In the genomic region with DNA sequence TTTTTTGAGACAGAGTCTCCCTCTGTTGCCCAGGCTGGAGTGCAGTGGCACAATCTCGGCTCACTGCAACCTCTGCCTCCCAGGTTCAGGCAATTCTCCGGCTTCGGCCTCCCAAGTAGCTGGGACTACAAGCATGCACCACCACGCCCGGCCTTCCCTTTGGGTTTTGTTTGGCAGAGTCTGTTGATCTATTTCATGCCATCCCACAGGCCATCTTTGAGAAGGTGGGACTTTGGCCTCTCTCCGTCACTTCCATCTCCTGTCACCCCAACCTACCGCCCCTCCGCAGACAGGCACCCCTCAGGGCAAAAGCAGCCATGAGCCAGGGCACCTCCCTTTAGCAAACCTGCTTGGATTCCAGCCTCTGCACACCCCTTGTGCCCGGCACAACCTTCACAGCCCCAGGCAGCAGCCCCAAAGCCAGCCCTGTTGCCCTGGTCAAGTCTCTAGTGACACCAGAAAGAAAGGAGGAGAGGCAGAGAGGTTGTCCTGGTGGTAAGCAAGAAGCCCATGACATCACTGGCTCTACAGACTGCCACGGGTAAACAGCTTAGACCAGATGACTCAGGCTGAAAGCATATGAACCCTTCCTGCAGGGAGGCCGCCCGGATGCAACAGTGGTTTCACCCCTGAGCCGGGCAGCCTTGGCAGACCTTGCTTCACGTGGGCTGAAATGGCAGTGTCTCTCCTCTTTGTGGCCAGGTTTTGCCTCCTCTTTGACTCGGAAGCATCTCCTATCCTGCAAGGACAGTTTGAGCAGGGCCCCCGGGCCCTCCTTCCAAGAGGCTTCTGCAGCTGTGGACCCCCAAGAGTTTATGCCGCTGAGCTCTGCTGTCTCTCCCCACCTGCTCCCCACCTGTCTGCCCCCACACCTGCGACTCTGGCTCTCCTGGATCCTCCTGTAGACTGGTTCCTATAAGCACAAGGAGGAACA, we compare ENCODE assay signal across 2 cellular contexts.
TF ChIP-seq lines count a peak whose summit lies in the region.

No MANE protein-coding gene starts in this region.

TF ChIP-seq in HCT116, 20 proteins besides CTCF, POLR2A, EP300 and RAD21:
- TF ChIP-seq ZFX (IDR thresholded peaks at IDR 0.05): no peak
- TF ChIP-seq, protein P1, sequence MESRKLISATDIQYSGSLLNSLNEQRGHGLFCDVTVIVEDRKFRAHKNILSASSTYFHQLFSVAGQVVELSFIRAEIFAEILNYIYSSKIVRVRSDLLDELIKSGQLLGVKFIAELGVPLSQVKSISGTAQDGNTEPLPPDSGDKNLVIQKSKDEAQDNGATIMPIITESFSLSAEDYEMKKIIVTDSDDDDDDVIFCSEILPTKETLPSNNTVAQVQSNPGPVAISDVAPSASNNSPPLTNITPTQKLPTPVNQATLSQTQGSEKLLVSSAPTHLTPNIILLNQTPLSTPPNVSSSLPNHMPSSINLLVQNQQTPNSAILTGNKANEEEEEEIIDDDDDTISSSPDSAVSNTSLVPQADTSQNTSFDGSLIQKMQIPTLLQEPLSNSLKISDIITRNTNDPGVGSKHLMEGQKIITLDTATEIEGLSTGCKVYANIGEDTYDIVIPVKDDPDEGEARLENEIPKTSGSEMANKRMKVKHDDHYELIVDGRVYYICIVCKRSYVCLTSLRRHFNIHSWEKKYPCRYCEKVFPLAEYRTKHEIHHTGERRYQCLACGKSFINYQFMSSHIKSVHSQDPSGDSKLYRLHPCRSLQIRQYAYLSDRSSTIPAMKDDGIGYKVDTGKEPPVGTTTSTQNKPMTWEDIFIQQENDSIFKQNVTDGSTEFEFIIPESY (IDR thresholded peaks at IDR 0.05; ENCODE audit: extremely low read depth, insufficient replicate concordance, low read length): no peak
- TF ChIP-seq CBX3 (IDR thresholded peaks at IDR 0.05; ENCODE audit: low read depth): no peak
- TF ChIP-seq, protein P2, sequence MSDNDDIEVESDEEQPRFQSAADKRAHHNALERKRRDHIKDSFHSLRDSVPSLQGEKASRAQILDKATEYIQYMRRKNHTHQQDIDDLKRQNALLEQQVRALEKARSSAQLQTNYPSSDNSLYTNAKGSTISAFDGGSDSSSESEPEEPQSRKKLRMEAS (IDR thresholded peaks at IDR 0.05): peak; percentile 85
- TF ChIP-seq FOSL1 (IDR thresholded peaks at IDR 0.05; ENCODE audit: low read depth): no peak
- no peak for TF ChIP-seq SP1 (IDR thresholded peaks at IDR 0.05; ENCODE audit: low read depth)
- TF ChIP-seq EZH2 (IDR thresholded peaks at IDR 0.05): no peak
- no peak for TF ChIP-seq EGR1 (IDR thresholded peaks at IDR 0.05; ENCODE audit: low read depth)
- TF ChIP-seq, protein P3, sequence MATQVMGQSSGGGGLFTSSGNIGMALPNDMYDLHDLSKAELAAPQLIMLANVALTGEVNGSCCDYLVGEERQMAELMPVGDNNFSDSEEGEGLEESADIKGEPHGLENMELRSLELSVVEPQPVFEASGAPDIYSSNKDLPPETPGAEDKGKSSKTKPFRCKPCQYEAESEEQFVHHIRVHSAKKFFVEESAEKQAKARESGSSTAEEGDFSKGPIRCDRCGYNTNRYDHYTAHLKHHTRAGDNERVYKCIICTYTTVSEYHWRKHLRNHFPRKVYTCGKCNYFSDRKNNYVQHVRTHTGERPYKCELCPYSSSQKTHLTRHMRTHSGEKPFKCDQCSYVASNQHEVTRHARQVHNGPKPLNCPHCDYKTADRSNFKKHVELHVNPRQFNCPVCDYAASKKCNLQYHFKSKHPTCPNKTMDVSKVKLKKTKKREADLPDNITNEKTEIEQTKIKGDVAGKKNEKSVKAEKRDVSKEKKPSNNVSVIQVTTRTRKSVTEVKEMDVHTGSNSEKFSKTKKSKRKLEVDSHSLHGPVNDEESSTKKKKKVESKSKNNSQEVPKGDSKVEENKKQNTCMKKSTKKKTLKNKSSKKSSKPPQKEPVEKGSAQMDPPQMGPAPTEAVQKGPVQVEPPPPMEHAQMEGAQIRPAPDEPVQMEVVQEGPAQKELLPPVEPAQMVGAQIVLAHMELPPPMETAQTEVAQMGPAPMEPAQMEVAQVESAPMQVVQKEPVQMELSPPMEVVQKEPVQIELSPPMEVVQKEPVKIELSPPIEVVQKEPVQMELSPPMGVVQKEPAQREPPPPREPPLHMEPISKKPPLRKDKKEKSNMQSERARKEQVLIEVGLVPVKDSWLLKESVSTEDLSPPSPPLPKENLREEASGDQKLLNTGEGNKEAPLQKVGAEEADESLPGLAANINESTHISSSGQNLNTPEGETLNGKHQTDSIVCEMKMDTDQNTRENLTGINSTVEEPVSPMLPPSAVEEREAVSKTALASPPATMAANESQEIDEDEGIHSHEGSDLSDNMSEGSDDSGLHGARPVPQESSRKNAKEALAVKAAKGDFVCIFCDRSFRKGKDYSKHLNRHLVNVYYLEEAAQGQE (IDR thresholded peaks at IDR 0.05; ENCODE audit: low read depth): no peak
- peak; percentile 8 for TF ChIP-seq TCF7L2 (IDR thresholded peaks at IDR 0.05; ENCODE audit: borderline replicate concordance, extremely low read depth, insufficient read depth, insufficient read length)
- no peak for TF ChIP-seq YY1 (IDR thresholded peaks at IDR 0.05; ENCODE audit: extremely low read depth, insufficient replicate concordance, low read depth, low read length)
- no peak for TF ChIP-seq EZH2phosphoT487 (IDR thresholded peaks at IDR 0.05; ENCODE audit: borderline replicate concordance)
- TF ChIP-seq ELF1 (IDR thresholded peaks at IDR 0.05; ENCODE audit: borderline replicate concordance, low read depth): no peak
- TF ChIP-seq POLR2AphosphoS5 (IDR thresholded peaks at IDR 0.05; ENCODE audit: low read depth, low read length): peak; percentile 53; the same call in 1 of the 2 replicates
- no peak for TF ChIP-seq JUND (IDR thresholded peaks at IDR 0.05)
- no peak for TF ChIP-seq SIN3A (IDR thresholded peaks at IDR 0.05; ENCODE audit: low read depth)
- no peak for TF ChIP-seq CEBPB (IDR thresholded peaks at IDR 0.05; ENCODE audit: low read depth)
- TF ChIP-seq, protein P4, sequence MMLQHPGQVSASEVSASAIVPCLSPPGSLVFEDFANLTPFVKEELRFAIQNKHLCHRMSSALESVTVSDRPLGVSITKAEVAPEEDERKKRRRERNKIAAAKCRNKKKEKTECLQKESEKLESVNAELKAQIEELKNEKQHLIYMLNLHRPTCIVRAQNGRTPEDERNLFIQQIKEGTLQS (IDR thresholded peaks at IDR 0.05): no peak

TF ChIP-seq in GM12878, 131 proteins besides CTCF, POLR2A, EP300 and RAD21:
- TF ChIP-seq, protein P5, sequence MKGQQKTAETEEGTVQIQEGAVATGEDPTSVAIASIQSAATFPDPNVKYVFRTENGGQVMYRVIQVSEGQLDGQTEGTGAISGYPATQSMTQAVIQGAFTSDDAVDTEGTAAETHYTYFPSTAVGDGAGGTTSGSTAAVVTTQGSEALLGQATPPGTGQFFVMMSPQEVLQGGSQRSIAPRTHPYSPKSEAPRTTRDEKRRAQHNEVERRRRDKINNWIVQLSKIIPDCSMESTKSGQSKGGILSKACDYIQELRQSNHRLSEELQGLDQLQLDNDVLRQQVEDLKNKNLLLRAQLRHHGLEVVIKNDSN (IDR thresholded peaks at IDR 0.05; ENCODE audit: borderline replicate concordance, extremely low read length, insufficient read depth, low read depth, low read length): peak; percentile 37
- no peak; the same call in 1 of the 2 replicates for TF ChIP-seq RUNX3 (IDR thresholded peaks at IDR 0.05; ENCODE audit: low read length)
- TF ChIP-seq SUPT20H (IDR thresholded peaks at IDR 0.05; ENCODE audit: borderline replicate concordance, control insufficient read depth, low read depth, low read length): no peak
TF ChIP-seq in GM12878: peak in this region for 1.
